In the genomic region with DNA sequence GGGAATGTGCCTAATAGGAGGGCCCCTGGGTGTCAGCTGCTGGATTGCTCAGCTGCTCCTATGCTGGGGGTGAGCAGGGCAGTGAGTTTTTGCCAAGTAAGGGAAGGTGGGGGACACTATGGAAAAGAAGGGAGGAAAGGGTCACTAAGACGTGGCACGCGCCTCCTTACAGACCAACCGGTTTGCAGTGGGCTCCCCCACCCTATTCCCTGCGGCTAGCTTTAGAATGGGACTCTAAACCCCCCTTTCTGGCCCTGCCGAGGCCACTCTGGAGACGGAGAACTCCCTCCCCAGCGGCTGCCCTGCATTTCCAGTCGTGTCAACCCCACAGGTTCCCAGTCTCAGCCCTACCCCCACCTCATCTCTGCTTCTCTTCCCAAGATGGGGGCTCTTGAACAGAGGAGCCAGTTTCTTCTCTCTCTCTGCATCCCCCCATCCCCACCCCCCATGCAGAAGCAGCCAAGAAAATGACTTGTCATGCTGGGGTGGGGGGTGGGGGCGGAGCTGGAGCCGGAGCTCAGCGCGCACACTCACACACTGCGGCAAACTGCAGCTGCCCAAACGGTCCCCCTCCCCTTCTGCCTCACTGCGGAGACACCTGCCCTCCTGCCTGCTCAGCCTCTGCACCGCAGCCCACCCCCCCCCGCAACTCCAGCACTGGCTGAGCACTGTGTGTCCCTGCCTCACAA, we compare ENCODE assay signal across 8 cellular contexts. TPM values are rescaled to one million over a fixed set of nuclear protein-coding genes. Genes with fewer than 3 reads are reported as not detected.
DNase-seq lines count a peak whose midpoint lies in the region; ATAC-seq and TF ChIP-seq lines count a peak whose summit lies in the region.

No MANE protein-coding gene starts in this region.

- H3K4me3 ChIP-seq in SK-N-MC (peak overlapping the region; percentile 94), esophagus squamous epithelium (peak overlapping the region; percentile 25 to 64 (median 46)), aorta (ENCODE audit: low read length in 2 of 2) (peak overlapping the region; percentile 44 to 80)

- TF ChIP-seq CTCF in esophagus squamous epithelium (IDR thresholded peaks at IDR 0.05) (no peak), Calu3 (IDR thresholded peaks at IDR 0.05; ENCODE audit: unreplicated experiment) (no peak)

- H3K27me3 ChIP-seq in esophagus squamous epithelium: peaks cover 0 to 35% (median 0%) of the 10 kb centered on the region in 4 donors
- H3K27me3 ChIP-seq in aorta (ENCODE audit: control insufficient read depth in 1 of 2, insufficient read depth in 2 of 2, low read length in 1 of 2): no peaks in the 10 kb centered on the region

- TF ChIP-seq POLR2A in esophagus squamous epithelium (IDR thresholded peaks at IDR 0.05): no peak

- H3K27me3 Mint-ChIP-seq in Calu3 (ENCODE audit: unreplicated experiment): peaks cover 64% of the 10 kb centered on the region

- H3K4me3 Mint-ChIP-seq in Calu3 (ENCODE audit: low read depth, unreplicated experiment): no peak overlapping the region

- POLR2A ChIA-PET in HEK293T (lab: Yijun Ruan, JAX): interaction anchor here (1.3 kb wide), 1 partner anchor 10 kb away, joined by 3 read pairs; no protein-coding TSS in a partner anchor

- CTCF ChIA-PET in HEK293T (lab: Yijun Ruan, JAX) (no interaction called here), Calu3 (lab: Charles Lee) (interaction anchor here (0.7 kb wide), 2 partner anchors 483 to 640 kb away, joined by 3 to 5 read pairs; no protein-coding TSS in a partner anchor)

- no TSS peak for BruUV-seq in Calu3 (replicated peaks; lab: Mats Ljungman, UMichigan)

- ATAC-seq in aorta (ENCODE audit: low FRiP score): peak; percentile 32

- intact Hi-C loops in esophagus squamous epithelium (cut with DNase I) (no loop called here), aorta (cut with DNase I) (loop anchor here in 1 of 2 donors (10.0 kb wide), 1 partner anchor 73 kb away; no protein-coding TSS in a partner anchor), Calu3 (cut with micrococcal nuclease; ENCODE audit: unreplicated experiment) (no loop called here)

- DNase-seq in stimulated activated CD4-positive, alpha-beta T cell treated with anti-CD3 and anti-CD28 coated beads, Interleukin-2, amount 100 ng/mL, for 4 hours (ENCODE audit: low read depth): peak; percentile 16
- no peak for DNase-seq in stimulated activated CD4-positive, alpha-beta T cell treated with anti-CD3 and anti-CD28 coated beads, Interleukin-4, amount 100 ng/mL, for 24 hours
- no peak for DNase-seq in SK-N-MC (ENCODE audit: low read depth, low spot score)
- DNase-seq in esophagus squamous epithelium (lab: John Stamatoyannopoulos, UW): no peak
- peak; percentile 89 for DNase-seq in myocyte (ENCODE audit: low read depth)
- DNase-seq in aorta: no peak
- no peak for DNase-seq in HEK293T (ENCODE audit: extremely low spot score)
- DNase-seq in Calu3: no peak

- no peak overlapping the region for H3K27ac Mint-ChIP-seq in Calu3 (ENCODE audit: unreplicated experiment)

- H3K36me3 ChIP-seq in SK-N-MC (ENCODE audit: insufficient read depth, low read length) (peaks cover 32% of the 10 kb centered on the region), esophagus squamous epithelium (peaks cover 0 to 25% (median 0%) of the 10 kb centered on the region in 3 donors), aorta (ENCODE audit: control insufficient read depth in 1 of 2, insufficient read depth in 2 of 2, low read length in 1 of 2) (peaks cover 13 to 16% of the 10 kb centered on the region in 2 donors)

- H3K9ac ChIP-seq in SK-N-MC (ENCODE audit: insufficient read length): peak overlapping the region; percentile 73

- WGBS in esophagus squamous epithelium, 2 donors: 6 to 9% methylated on average over 9 of the region's 18 CpGs
- 1% methylated on average over 18 of the region's 18 CpGs for WGBS in aorta, 2 donors

- H3K36me3 Mint-ChIP-seq in Calu3 (ENCODE audit: insufficient read depth, unreplicated experiment): no peaks in the 10 kb centered on the region

- H3K9me3 ChIP-seq in SK-N-MC (ENCODE audit: low read depth, low read length): no peaks in the 10 kb centered on the region
- no peaks in the 10 kb centered on the region for H3K9me3 ChIP-seq in esophagus squamous epithelium
- peaks cover 10% of the 10 kb centered on the region for H3K9me3 ChIP-seq in aorta (ENCODE audit: control insufficient read depth, low read length)

- H3K27ac ChIP-seq in SK-N-MC (peak overlapping the region; percentile 59; the same call in 1 of the 2 replicates), esophagus squamous epithelium (peak overlapping the region; percentile 27 to 89 (median 82)), aorta (ENCODE audit: low read depth in 1 of 2, low read length in 2 of 2) (peak overlapping the region in 1 of 2 donors; percentile 1)

- H3K4me1 ChIP-seq in esophagus squamous epithelium (peaks cover 0 to 40% (median 8%) of the 10 kb centered on the region in 3 donors), aorta (ENCODE audit: control insufficient read depth in 1 of 2, insufficient read depth in 2 of 2, low read length in 2 of 2) (no peaks in the 10 kb centered on the region)

- H3K4me1 Mint-ChIP-seq in Calu3 (ENCODE audit: low read depth, unreplicated experiment): no peaks in the 10 kb centered on the region

- H3K9me3 Mint-ChIP-seq in Calu3 (ENCODE audit: low read depth, unreplicated experiment): no peaks in the 10 kb centered on the region

TF ChIP-seq in HEK293T, 16 proteins besides CTCF, POLR2A, EP300 and RAD21:
- TF ChIP-seq HDGF (IDR thresholded peaks at IDR 0.05; ENCODE audit: borderline replicate concordance): no peak
- no peak for TF ChIP-seq ELF4 (IDR thresholded peaks at IDR 0.05)
- TF ChIP-seq ARNT (IDR thresholded peaks at IDR 0.05): no peak
- no peak for TF ChIP-seq NFRKB (IDR thresholded peaks at IDR 0.05)

RNA-seq across cellular contexts. Expression of a gene that starts 0.8 kb away (rescaled TPM):
- total RNA-seq in esophagus squamous epithelium: 1 to 10 TPM in 2 of 4 donors, under 1 TPM in 2; 0.53 to 5.9 (median 2.3) TPM
- 332 and 364 TPM in 2 replicates for total RNA-seq in myocyte
- polyA plus RNA-seq in myocyte (2012): 158 TPM
- 10 to 100 TPM; 36.4 to 49.3 TPM for total RNA-seq in aorta
- 1 to 10 TPM; 5.2 to 5.5 TPM for polyA plus RNA-seq in aorta
- total RNA-seq in Calu3 (2022): 0.05 and 0.27 TPM in 2 replicates

RNA-seq across cellular contexts. Expression of a gene that starts 25.3 kb away (rescaled TPM):
- 10 to 100 TPM; 11.9 to 27.6 (median 20.6) TPM for total RNA-seq in esophagus squamous epithelium
- total RNA-seq in myocyte: 74.8 and 86.4 TPM in 2 replicates
- polyA plus RNA-seq in myocyte (2012): 53.2 TPM
- total RNA-seq in aorta: 10 to 100 TPM; 37.7 to 63.2 TPM
- 10 to 100 TPM in 1 of 2 donors, 1 to 10 TPM in 1; 3.4 to 22.5 TPM for polyA plus RNA-seq in aorta
- 36.2 and 39.9 TPM in 2 replicates for total RNA-seq in Calu3 (2022)

Comparison
In these comparisons a context has a peak if more than half of its experiments do, and no peak if none do; other contexts are left out.
1. DNase-seq: peak in stimulated activated CD4-positive, alpha-beta T cell treated with anti-CD3 and anti-CD28 coated beads, Interleukin-2, amount 100 ng/mL, for 4 hours (single experiment) and myocyte (single experiment); none in stimulated activated CD4-positive, alpha-beta T cell treated with anti-CD3 and anti-CD28 coated beads, Interleukin-4, amount 100 ng/mL, for 24 hours (single experiment), SK-N-MC (single experiment), esophagus squamous epithelium (single experiment), aorta (0 of 2), HEK293T (single experiment) and Calu3 (single experiment).
2. RNA of a gene that starts 0.8 kb away (total RNA-seq): 332 to 364 TPM in myocyte and 36.4 to 49.3 TPM in aorta; 0.53 to 5.9 TPM in esophagus squamous epithelium and 0.05 to 0.27 TPM in Calu3; every median in the first group is over 4 times any median in the second.
3. Peak in every context shown above with its lines, with median percentiles within 50 percentile points of each other: H3K4me3 ChIP-seq.